In genomic region chr18:65983750-65984149, GRCh38 we compare ENCODE assay signal across 17 cellular contexts.
DNase-seq lines count a peak whose midpoint lies in the region; ATAC-seq and TF ChIP-seq lines count a peak whose summit lies in the region.
"Had no signal": no experiment of that assay in that cellular context is flagged by ENCODE, and none has a peak within 500 bp of the region (broad histone marks: within the 10 kb centered on the region; RNA-seq: fewer than 3 reads in every experiment).

No MANE protein-coding gene starts in this region.

- no peak overlapping the region for H3K4me3 ChIP-seq in MM.1S (ENCODE audit: low read length)
- H3K4me3 ChIP-seq in PC-3 (ENCODE audit: low read length): no peak overlapping the region
- no peak overlapping the region for H3K4me3 ChIP-seq in transverse colon
- H3K4me3 ChIP-seq in adrenal gland: no peak overlapping the region
- H3K4me3 ChIP-seq: coronary artery, gastrocnemius medialis had no signal

- H3K4me1 Mint-ChIP-seq in neural crest cell: peaks cover 11% of the 10 kb centered on the region
- H3K4me1 Mint-ChIP-seq: activated naive CD4-positive, alpha-beta T cell treated with anti-CD3 and anti-CD28 coated beads, Interleukin-2, amount 10 ng/mL, durations not matched to agents 7 days and 5 days; CD4-positive, alpha-beta memory T cell had no signal

- in situ Hi-C loops in transverse colon (cut with MboI; ENCODE audit: low pct_ligation_motif_present in 1 of 4, low pct_unique_long_range_greater_than_20kb in 1 of 4, low sequenced_read_pairs in 3 of 4): no loop called here

- TF ChIP-seq POLR2A in transverse colon (IDR thresholded peaks at IDR 0.05) (no peak), adrenal gland (IDR thresholded peaks at IDR 0.05) (no peak)

- H3K36me3 ChIP-seq in MM.1S (replicated peaks; ENCODE audit: insufficient read depth, low read length) (no peaks in the 10 kb centered on the region), PC-3 (ENCODE audit: low read depth, low read length) (no peaks in the 10 kb centered on the region), transverse colon (no peaks in the 10 kb centered on the region), adrenal gland (replicated peaks in 1 of 2) (no peaks in the 10 kb centered on the region)
- H3K36me3 ChIP-seq: gastrocnemius medialis had no signal

- POLR2A ChIA-PET in PC-3 (lab: Charles Lee; ENCODE audit: unreplicated experiment): no interaction called here

- no peaks in the 10 kb centered on the region; the same call in 1 of the 2 replicates for H3K9me3 ChIP-seq in MM.1S (replicated peaks; ENCODE audit: insufficient read depth, low read length)
- no peaks in the 10 kb centered on the region for H3K9me3 ChIP-seq in PC-3 (ENCODE audit: low read length)
- no peaks in the 10 kb centered on the region for H3K9me3 ChIP-seq in transverse colon
- H3K9me3 ChIP-seq in adrenal gland (replicated peaks in 1 of 3): no peaks in the 10 kb centered on the region
- H3K9me3 ChIP-seq: gastrocnemius medialis had no signal

- 31 to 34% methylated on average over 1 of the region's 1 CpG for WGBS in transverse colon (ENCODE audit: low coverage in 1 of 2), 2 donors
- WGBS in adrenal gland, 4 donors: 37 to 47% (median 41%) methylated on average over 1 of the region's 1 CpG

- CTCF ChIA-PET in PC-3 (lab: Charles Lee): interaction anchor here (0.6 to 1.4 kb wide), 2 partner anchors 297 to 512 kb away, joined by 3 to 9 read pairs; no protein-coding TSS in a partner anchor

- no peaks in the 10 kb centered on the region for H4K20me1 ChIP-seq in MM.1S (ENCODE audit: insufficient read depth, low read length)
- no peaks in the 10 kb centered on the region for H4K20me1 ChIP-seq in PC-3 (ENCODE audit: low read length)

- no peaks in the 10 kb centered on the region for H3K27me3 Mint-ChIP-seq in neural crest cell (ENCODE audit: low read depth)
- H3K27me3 Mint-ChIP-seq: activated naive CD4-positive, alpha-beta T cell treated with anti-CD3 and anti-CD28 coated beads, Interleukin-2, amount 10 ng/mL, durations not matched to agents 7 days and 5 days; CD4-positive, alpha-beta memory T cell; stimulated activated naive CD8-positive, alpha-beta T cell treated with anti-CD3 and anti-CD28 coated beads, Interleukin-15, Interleukin-2, amounts not matched to agents 100 ng/mL and 50 ng/mL, for 24 hours had no signal

- no peak overlapping the region for H3K27ac Mint-ChIP-seq in neural crest cell (ENCODE audit: unreplicated experiment)
- H3K27ac Mint-ChIP-seq: activated naive CD4-positive, alpha-beta T cell treated with anti-CD3 and anti-CD28 coated beads, Interleukin-2, amount 10 ng/mL, durations not matched to agents 7 days and 5 days; CD4-positive, alpha-beta memory T cell; stimulated activated naive CD8-positive, alpha-beta T cell treated with anti-CD3 and anti-CD28 coated beads, Interleukin-15, Interleukin-2, amounts not matched to agents 100 ng/mL and 50 ng/mL, for 24 hours had no signal

- DNase-seq in NCI-H2171 treated with DMSO at 0.1 percent for 48 hours (lab: John Stamatoyannopoulos, UW): peak; percentile 18
- DNase-seq in NCI-H2171 (lab: John Stamatoyannopoulos, UW): no peak
- DNase-seq in MM.1S: peak; percentile 27
- DNase-seq in PC-3: peak; percentile 30
- no peak for DNase-seq in neural crest cell (ENCODE audit: low read depth, low spot score)
- no peak for DNase-seq in transverse colon
- DNase-seq in adrenal gland: no peak
- DNase-seq in COLO668 (lab: John Stamatoyannopoulos, UW; ENCODE audit: unreplicated experiment): no peak
- DNase-seq: ACHN; activated CD4-positive, alpha-beta T cell treated with anti-CD3 and anti-CD28 coated beads, Interleukin-2, amount 50 U/mL, for 1 hour; activated naive CD4-positive, alpha-beta T cell treated with anti-CD3 and anti-CD28 coated beads, Interleukin-2, amount 10 ng/mL, durations not matched to agents 7 days and 5 days; CD4-positive, alpha-beta memory T cell; gastrocnemius medialis; right cardiac atrium had no signal

- no peaks in the 10 kb centered on the region for H3K9me2 ChIP-seq in MM.1S (replicated peaks; ENCODE audit: insufficient read depth, low read length)
- no peaks in the 10 kb centered on the region for H3K9me2 ChIP-seq in PC-3 (replicated peaks; ENCODE audit: low read length)

- H3K27ac ChIP-seq in MM.1S (ENCODE audit: low read length): no peak overlapping the region
- no peak overlapping the region for H3K27ac ChIP-seq in PC-3 (ENCODE audit: low read length)
- no peak overlapping the region for H3K27ac ChIP-seq in transverse colon
- H3K27ac ChIP-seq in adrenal gland: no peak overlapping the region
- H3K27ac ChIP-seq: coronary artery, epithelial cell of prostate, gastrocnemius medialis had no signal

- no peak for ATAC-seq in PC-3
- ATAC-seq: gastrocnemius medialis, right cardiac atrium had no signal

- H3F3A ChIP-seq in MM.1S (ENCODE audit: insufficient read depth, low read length) (no peaks in the 10 kb centered on the region), PC-3 (ENCODE audit: low read length, unreplicated experiment) (no peaks in the 10 kb centered on the region)

- H3K79me2 ChIP-seq in MM.1S (ENCODE audit: low read length) (no peaks in the 10 kb centered on the region), PC-3 (ENCODE audit: low read length) (no peaks in the 10 kb centered on the region)

- H3K9ac ChIP-seq in MM.1S (ENCODE audit: low read length) (no peak overlapping the region), PC-3 (ENCODE audit: low read length) (no peak overlapping the region)

- H3K4me1 ChIP-seq in MM.1S (ENCODE audit: low read length) (no peaks in the 10 kb centered on the region), PC-3 (ENCODE audit: insufficient read depth, low read length) (no peaks in the 10 kb centered on the region), transverse colon (no peaks in the 10 kb centered on the region), adrenal gland (replicated peaks in 1 of 2) (no peaks in the 10 kb centered on the region)
- H3K4me1 ChIP-seq: gastrocnemius medialis had no signal

- intact Hi-C loops in PC-3 (cut with micrococcal nuclease): loop anchor here (1.0 to 10.0 kb wide), 4 partner anchors 299 to 761 kb away; no protein-coding TSS in a partner anchor
- intact Hi-C loops in transverse colon (cut with DNase I; ENCODE audit: low total_unique reads): no loop called here
- intact Hi-C loops in adrenal gland (cut with DNase I): no loop called here

- H2AFZ ChIP-seq in MM.1S (ENCODE audit: low read length) (no peak overlapping the region), PC-3 (ENCODE audit: low read length) (no peak overlapping the region)

- H3K9me3 Mint-ChIP-seq in neural crest cell: peaks cover 7% of the 10 kb centered on the region

- no peak overlapping the region for H3K4me3 Mint-ChIP-seq in neural crest cell
- H3K4me3 Mint-ChIP-seq: activated naive CD4-positive, alpha-beta T cell treated with anti-CD3 and anti-CD28 coated beads, Interleukin-2, amount 10 ng/mL, durations not matched to agents 7 days and 5 days; CD4-positive, alpha-beta memory T cell; stimulated activated naive CD8-positive, alpha-beta T cell treated with anti-CD3 and anti-CD28 coated beads, Interleukin-15, Interleukin-2, amounts not matched to agents 100 ng/mL and 50 ng/mL, for 24 hours had no signal

- H3K4me2 ChIP-seq in MM.1S (ENCODE audit: low read depth, low read length): no peak overlapping the region
- no peak overlapping the region for H3K4me2 ChIP-seq in PC-3 (ENCODE audit: low read length)

- no peak for TF ChIP-seq EP300 in transverse colon (IDR thresholded peaks at IDR 0.05; ENCODE audit: low read depth)

- H3K36me3 Mint-ChIP-seq in neural crest cell (ENCODE audit: low read depth): peaks cover 6% of the 10 kb centered on the region
- H3K36me3 Mint-ChIP-seq: activated naive CD4-positive, alpha-beta T cell treated with anti-CD3 and anti-CD28 coated beads, Interleukin-2, amount 10 ng/mL, durations not matched to agents 7 days and 5 days; CD4-positive, alpha-beta memory T cell had no signal

- no TSS peak for BruUV-seq in PC-3 (replicated peaks; lab: Mats Ljungman, UMichigan)

- no peaks in the 10 kb centered on the region for H3K27me3 ChIP-seq in MM.1S (replicated peaks; ENCODE audit: insufficient read depth, low read length)
- no peaks in the 10 kb centered on the region for H3K27me3 ChIP-seq in PC-3 (ENCODE audit: low read length)
- H3K27me3 ChIP-seq in transverse colon: no peaks in the 10 kb centered on the region
- H3K27me3 ChIP-seq in adrenal gland: no peaks in the 10 kb centered on the region
- H3K27me3 ChIP-seq: gastrocnemius medialis had no signal

- TF ChIP-seq CTCF in MM.1S (IDR thresholded peaks at IDR 0.05; ENCODE audit: low read length) (no peak; the same call in 1 of the 2 replicates), PC-3 (conservative IDR thresholded peaks at IDR 0.05; ENCODE audit: low read depth, low read length) (peak; percentile 54), neural crest cell (conservative IDR thresholded peaks at IDR 0.05) (peak; percentile 34), transverse colon (IDR thresholded peaks at IDR 0.05) (no peak), adrenal gland (IDR thresholded peaks at IDR 0.05) (no peak)

Comparison
In these comparisons a context has a peak if more than half of its experiments do, and no peak if none do; other contexts are left out.
1. DNase-seq: peak in NCI-H2171 treated with DMSO at 0.1 percent for 48 hours (single experiment), MM.1S (single experiment) and PC-3 (single experiment); none in NCI-H2171 (single experiment), neural crest cell (single experiment), transverse colon (single experiment), adrenal gland (0 of 7) and COLO668 (single experiment).
2. CTCF ChIP-seq: peak in PC-3 (single experiment) and neural crest cell (single experiment); none in MM.1S (single experiment), transverse colon (0 of 5) and adrenal gland (0 of 6).